Comparison of ENCODE assay signal across 8 cellular contexts in genomic region chr7:91899563-91899962, GRCh38.
"Had no signal": no experiment of that assay in that cellular context is flagged by ENCODE, and none has a peak within 500 bp of the region (broad histone marks: within the 10 kb centered on the region; RNA-seq: fewer than 3 reads in every experiment).

No MANE protein-coding gene starts in this region.

- H3K4me3 ChIP-seq: GM23248, HAP-1 had no signal

- H2AFZ ChIP-seq: GM23248 had no signal

- ATAC-seq: HCT116 had no signal

- H3K27ac ChIP-seq: GM23248, HL-60 had no signal

- H3K36me3 ChIP-seq: HAP-1 had no signal

- H3K9ac ChIP-seq: GM23248 had no signal

- H3K9me3 ChIP-seq: HAP-1 had no signal

- DNase-seq: GOT3, H7, HFFc6, KG1 had no signal
